22 cellular contexts compared by ENCODE assay signal in genomic region chr22:41933411-41934177, GRCh38. TPM values are rescaled to one million over a fixed set of nuclear protein-coding genes. Genes with fewer than 3 reads are reported as not detected.
DNase-seq lines count a peak whose midpoint lies in the region; FAIRE-seq and TF ChIP-seq lines count a peak whose summit lies in the region.
"Had no signal": no experiment of that assay in that cellular context is flagged by ENCODE, and none has a peak within 500 bp of the region (broad histone marks: within the 10 kb centered on the region; RNA-seq: fewer than 3 reads in every experiment).

No MANE protein-coding gene starts in this region.

- FAIRE-seq in GM12891 (lab: Jason Lieb, UNC) = peak; percentile 84

- H3K27ac Mint-ChIP-seq in IgD-negative memory B cell (peak overlapping the region; percentile 92 to 95 (median 95)), glutamatergic neuron (ENCODE audit: unreplicated experiment) (no peak overlapping the region)

- H3K36me3 Mint-ChIP-seq in IgD-negative memory B cell (no peaks in the 10 kb centered on the region), glutamatergic neuron (ENCODE audit: unreplicated experiment) (no peaks in the 10 kb centered on the region)

- no peak for DNase-seq in GM12891 (ENCODE audit: insufficient read length, low spot score)
- DNase-seq in islet precursor cell = peak; percentile 43
- no peak for DNase-seq in NCI-H524 (lab: John Stamatoyannopoulos, UW)
- no peak for DNase-seq in glutamatergic neuron
- no peak for DNase-seq in coronary artery (ENCODE audit: low spot score)
- DNase-seq: activated CD4-positive, alpha-beta T cell treated with anti-CD3 and anti-CD28 coated beads for 4 hours; activated T-cell treated with anti-CD3 and anti-CD28 coated beads, Interleukin-2, amount 50 U/mL, for 4 hours; DMS153; effector CD4-positive, alpha-beta T cell; kidney glomerular epithelial cell; midbrain; NCI-H146; NCI-H226; SJCRH30; stimulated activated CD4-positive, alpha-beta T cell treated with anti-CD3 and anti-CD28 coated beads, Interleukin-4, amount 100 ng/mL, for 4 hours; T1000; transverse colon had no signal

- TF ChIP-seq POLR2A in GM12891 (IDR thresholded peaks at IDR 0.05; ENCODE audit: low read depth, low read length) = no peak

- no peak overlapping the region for H3K4me3 ChIP-seq in coronary artery
- H3K4me3 ChIP-seq: hepatocyte, SJCRH30, transverse colon had no signal

- H3K27me3 Mint-ChIP-seq in IgD-negative memory B cell (no peaks in the 10 kb centered on the region), glutamatergic neuron (ENCODE audit: unreplicated experiment) (peaks cover 4% of the 10 kb centered on the region)

- H3K9me3 Mint-ChIP-seq in IgD-negative memory B cell = no peaks in the 10 kb centered on the region
- peaks cover 1% of the 10 kb centered on the region for H3K9me3 Mint-ChIP-seq in glutamatergic neuron (ENCODE audit: unreplicated experiment)
- H3K9me3 Mint-ChIP-seq: activated T-cell treated with anti-CD3 and anti-CD28 coated beads, Interleukin-2, amount 50 U/mL, for 4 hours had no signal

- H3K27ac ChIP-seq in coronary artery = no peak overlapping the region
- H3K27ac ChIP-seq: hepatocyte, HL-60, SJCRH30, transverse colon had no signal

- H3K4me1 Mint-ChIP-seq in IgD-negative memory B cell (peaks cover 27 to 56% (median 55%) of the 10 kb centered on the region in 3 donors), glutamatergic neuron (ENCODE audit: low read depth, unreplicated experiment) (peaks cover 2% of the 10 kb centered on the region)

- TF ChIP-seq CTCF in glutamatergic neuron (IDR thresholded peaks at IDR 0.05; ENCODE audit: partially characterized antibody, unreplicated experiment) = no peak
- TF ChIP-seq CTCF in coronary artery (IDR thresholded peaks at IDR 0.05) = no peak

- peak overlapping the region in 3 of 4 donors; percentile 75 to 82 (median 80) for H3K4me3 Mint-ChIP-seq in IgD-negative memory B cell
- H3K4me3 Mint-ChIP-seq in glutamatergic neuron (ENCODE audit: unreplicated experiment) = no peak overlapping the region
- H3K4me3 Mint-ChIP-seq: activated T-cell treated with anti-CD3 and anti-CD28 coated beads, Interleukin-2, amount 50 U/mL, for 4 hours had no signal

TF ChIP-seq in GM12891, 5 proteins besides CTCF, POLR2A, EP300 and RAD21:
- TF ChIP-seq POU2F2 (IDR thresholded peaks at IDR 0.05; ENCODE audit: low read depth, low read length) (no peak), SPI1 (IDR thresholded peaks at IDR 0.05; ENCODE audit: low read depth, low read length) (peak; percentile 66)

RNA-seq across cellular contexts. Expression of gene TNFRSF13C, which starts 7.0 kb away (rescaled TPM):
- polyA plus RNA-seq in GM12891 (2012; ENCODE audit: low read depth, missing spikeins) = 29.1 TPM
- 80.6 TPM for polyA plus RNA-seq in IgD-negative memory B cell
- 0.37 TPM for total RNA-seq in glutamatergic neuron (ENCODE audit: unreplicated experiment)

RNA-seq across cellular contexts. Expression of gene CENPM, which starts 13.4 kb away (rescaled TPM):
- 45.1 TPM for polyA plus RNA-seq in GM12891 (2012; ENCODE audit: low read depth, missing spikeins)
- polyA plus RNA-seq in IgD-negative memory B cell = 28.7 TPM
- total RNA-seq in glutamatergic neuron (ENCODE audit: unreplicated experiment) = 3.4 TPM

RNA-seq across cellular contexts. Expression of gene SHISA8, which starts 18.7 kb away (rescaled TPM):
- polyA plus RNA-seq in GM12891 (2012; ENCODE audit: low read depth, missing spikeins) = 3.2 TPM
- 1.7 TPM for polyA plus RNA-seq in IgD-negative memory B cell
- not detected for total RNA-seq in glutamatergic neuron (ENCODE audit: unreplicated experiment)
- total RNA-seq: cardiac septum, hepatocyte, omental fat pad, SJCRH30 had no signal

RNA-seq across cellular contexts. Expression of gene SEPTIN3, which starts 35.6 kb away (rescaled TPM):
- 0.71 TPM for polyA plus RNA-seq in GM12891 (2012; ENCODE audit: low read depth, missing spikeins)
- 0.05 TPM for polyA plus RNA-seq in IgD-negative memory B cell
- 216 TPM for total RNA-seq in glutamatergic neuron (ENCODE audit: unreplicated experiment)
- total RNA-seq: cardiac septum had no signal
